ENCODE assay signal across 22 cellular contexts in genomic region chr14:29168149-29168548, GRCh38.
"Had no signal": no experiment of that assay in that cellular context is flagged by ENCODE, and none has a peak within 500 bp of the region (broad histone marks: within the 10 kb centered on the region; RNA-seq: fewer than 3 reads in every experiment).

No MANE protein-coding gene starts in this region.

- H3K4me3 ChIP-seq: colonic mucosa, left lung, tibial nerve had no signal

- H3K4me1 ChIP-seq: colonic mucosa, left lung, tibial nerve had no signal

- H3K27ac ChIP-seq: colonic mucosa, left lung, tibial nerve had no signal

- DNase-seq: activated CD4-positive, alpha-beta T cell treated with anti-CD3 and anti-CD28 coated beads, Interleukin-2, amount 10 ng/mL, durations not matched to agents 7 days and 5 days; activated CD8-positive, alpha-beta memory T cell treated with anti-CD3 and anti-CD28 coated beads, Interleukin-2, amount 50 U/mL, for 4 hours; activated effector memory CD4-positive, alpha-beta T cell treated with Interleukin-2 at 50 U/mL for 16 hours; activated naive CD4-positive, alpha-beta T cell treated with anti-CD3 and anti-CD28 coated beads, Interleukin-2, amount 10 ng/mL, durations not matched to agents 7 days and 5 days; activated naive CD8-positive, alpha-beta T cell treated with anti-CD3 and anti-CD28 coated beads, Interleukin-2, amount 50 U/mL, for 24 hours; activated T-cell treated with anti-CD3 and anti-CD28 coated beads, Interleukin-2, amount 50 U/mL, for 4 hours; anterior cingulate cortex; colonic mucosa; erythroblast; mammary epithelial cell; nephron progenitor cell; occipital lobe; stimulated activated CD4-positive, alpha-beta T cell treated with anti-CD3 and anti-CD28 coated beads, Interleukin-12 subunit alpha, Interleukin-12 subunit beta, amount 100 ng/mL, for 4 hours; stimulated activated CD4-positive, alpha-beta T cell treated with anti-CD3 and anti-CD28 coated beads, Interleukin-1b, Interleukin-23, amount 100 ng/mL, for 48 hours; stimulated activated CD8-positive, alpha-beta memory T cell treated with anti-CD3 and anti-CD28 coated beads, Interleukin-4, amount 100 ng/mL, for 48 hours; stimulated activated naive CD8-positive, alpha-beta T cell treated with anti-CD3 and anti-CD28 coated beads, Interleukin-15, Interleukin-2, amounts not matched to agents 100 U/mL and 50 U/mL, for 24 hours; substantia nigra; T1000 had no signal

- H3K36me3 ChIP-seq: colonic mucosa, left lung, tibial nerve had no signal

- FAIRE-seq: endometrium, frontal cortex had no signal

- H3K9me3 ChIP-seq: colonic mucosa, left lung, tibial nerve had no signal

- H3K27me3 ChIP-seq: colonic mucosa, left lung, tibial nerve had no signal

- ATAC-seq: activated naive CD8-positive, alpha-beta T cell treated with anti-CD3 and anti-CD28 coated beads, Interleukin-2, amount 50 U/mL, for 24 hours; activated T-cell treated with anti-CD3 and anti-CD28 coated beads, Interleukin-2, amount 50 U/mL, for 4 hours; left lung; stimulated activated naive CD8-positive, alpha-beta T cell treated with anti-CD3 and anti-CD28 coated beads, Interleukin-15, Interleukin-2, amounts not matched to agents 100 U/mL and 50 U/mL, for 24 hours had no signal
